In genomic region chr10:99993994-99994689, GRCh38 we compare ENCODE assay signal across 9 cellular contexts. TPM values are rescaled to one million over a fixed set of nuclear protein-coding genes. Genes with fewer than 3 reads are reported as not detected.
DNase-seq lines count a peak whose midpoint lies in the region; ATAC-seq and TF ChIP-seq lines count a peak whose summit lies in the region.
"Had no signal": no experiment of that assay in that cellular context is flagged by ENCODE, and none has a peak within 500 bp of the region (broad histone marks: within the 10 kb centered on the region; RNA-seq: fewer than 3 reads in every experiment).

No MANE protein-coding gene starts in this region.

- H3K4me3 Mint-ChIP-seq in activated naive CD8-positive, alpha-beta T cell: peak overlapping the region; percentile 40
- H3K4me3 Mint-ChIP-seq in immature natural killer cell (peak overlapping the region; percentile 54 to 84 (median 75)), nephron progenitor cell (no peak overlapping the region)

- H3K4me1 Mint-ChIP-seq in activated naive CD8-positive, alpha-beta T cell (ENCODE audit: low read depth): peaks cover 21% of the 10 kb centered on the region
- H3K4me1 Mint-ChIP-seq in immature natural killer cell (peaks cover 24 to 31% of the 10 kb centered on the region in 2 donors), nephron progenitor cell (peaks cover 33% of the 10 kb centered on the region)

- peaks cover 20% of the 10 kb centered on the region for H3K4me1 ChIP-seq in SJCRH30

- no peaks in the 10 kb centered on the region for H3K27me3 Mint-ChIP-seq in activated naive CD8-positive, alpha-beta T cell
- H3K27me3 Mint-ChIP-seq in immature natural killer cell (ENCODE audit: low read depth in 3 of 3) (peaks cover 0 to 6% (median 0%) of the 10 kb centered on the region in 3 donors), nephron progenitor cell (ENCODE audit: low read depth, poor library complexity) (no peaks in the 10 kb centered on the region)

- peak overlapping the region; percentile 29 for H3K27ac Mint-ChIP-seq in activated naive CD8-positive, alpha-beta T cell
- H3K27ac Mint-ChIP-seq in immature natural killer cell: peak overlapping the region; percentile 78 to 90 (median 84)
- H3K27ac Mint-ChIP-seq in nephron progenitor cell: no peak overlapping the region

- ATAC-seq in HG02981 (IDR thresholded peaks at IDR 0.05; ENCODE audit: unreplicated experiment): peak; percentile 93

- no peaks in the 10 kb centered on the region; the same call in 1 of the 2 replicates for H3K36me3 ChIP-seq in SJCRH30

- no peak for TF ChIP-seq CTCF in nephron progenitor cell (IDR thresholded peaks at IDR 0.05)

- H3K4me3 ChIP-seq in SJCRH30: no peak overlapping the region

- peaks cover 8% of the 10 kb centered on the region for H3K36me3 Mint-ChIP-seq in activated naive CD8-positive, alpha-beta T cell
- H3K36me3 Mint-ChIP-seq in immature natural killer cell (peaks cover 0 to 5% (median 4%) of the 10 kb centered on the region in 3 donors), nephron progenitor cell (ENCODE audit: low read depth) (peaks cover 9% of the 10 kb centered on the region)

- H3K27me3 ChIP-seq in SJCRH30: no peaks in the 10 kb centered on the region

- no peaks in the 10 kb centered on the region for H3K9me3 Mint-ChIP-seq in activated naive CD8-positive, alpha-beta T cell (ENCODE audit: low read depth)
- H3K9me3 Mint-ChIP-seq in immature natural killer cell (no peaks in the 10 kb centered on the region), nephron progenitor cell (no peaks in the 10 kb centered on the region)

- DNase-seq in DMS 273 (lab: John Stamatoyannopoulos, UW; ENCODE audit: unreplicated experiment) (peak; percentile 33), DMS 273 treated with DMSO at 0.1 percent for 48 hours (lab: John Stamatoyannopoulos, UW) (no peak), SJCRH30 (peak; percentile 62 to 72), immature natural killer cell (peak; percentile 48 to 57 (median 55)), nephron progenitor cell (no peak)
- peak; percentile 38 to 52 for DNase-seq in stimulated activated CD8-positive, alpha-beta memory T cell treated with anti-CD3 and anti-CD28 coated beads, Interleukin-15, amount 100 ng/mL, for 4 hours (ENCODE audit: low read depth in 2 of 2)

- no peak overlapping the region for H3K27ac ChIP-seq in SJCRH30
- H3K27ac ChIP-seq: 22Rv1 had no signal

- H3K9me3 ChIP-seq in SJCRH30 (replicated peaks): no peaks in the 10 kb centered on the region

RNA-seq across cellular contexts. Expression of gene DNMBP, which starts 15.6 kb away (rescaled TPM):
- 6.4 and 6.9 TPM in 2 replicates for total RNA-seq in SJCRH30 (2014; rRNA removed; shearing (Covaris generic))
- 1 to 10 TPM in 1 of 3 donors, under 1 TPM in 1, not detected in 1; 0.41 to 2.8 TPM for polyA plus RNA-seq in immature natural killer cell

Comparison
In these comparisons a context has a peak if more than half of its experiments do, and no peak if none do; other contexts are left out.
1. DNase-seq: peak in DMS 273 (single experiment), SJCRH30 (2 of 2), immature natural killer cell (3 of 3) and stimulated activated CD8-positive, alpha-beta memory T cell treated with anti-CD3 and anti-CD28 coated beads, Interleukin-15, amount 100 ng/mL, for 4 hours (2 of 2); none in DMS 273 treated with DMSO at 0.1 percent for 48 hours (single experiment) and nephron progenitor cell (single experiment).